Comparison of ENCODE assay signal across 10 cellular contexts in the genomic region with DNA sequence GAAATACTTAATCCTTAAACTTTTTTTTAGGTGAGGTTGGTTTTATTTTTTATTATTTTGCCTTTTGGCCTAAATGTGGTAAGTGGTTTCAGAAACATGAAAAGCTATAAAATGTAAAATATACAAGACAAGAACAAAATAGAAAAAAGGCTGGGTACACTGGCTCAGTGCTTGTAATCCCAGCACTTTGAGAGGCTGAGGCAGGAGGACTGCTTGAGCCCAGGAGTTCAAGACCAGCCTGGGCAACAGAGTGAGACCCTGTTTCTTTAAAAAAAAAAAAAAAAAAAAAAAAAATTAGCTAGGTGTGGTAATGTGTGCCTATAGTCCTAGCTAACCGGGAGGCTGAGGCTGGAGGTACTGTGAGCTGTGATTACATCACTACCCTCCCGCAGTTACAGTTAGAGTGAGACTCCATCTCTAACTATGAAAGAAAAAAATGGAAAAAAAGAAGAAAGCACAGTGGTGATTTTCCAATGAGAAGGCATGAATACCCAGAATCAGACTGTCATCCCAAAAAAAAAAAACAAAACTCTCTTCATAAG.
DNase-seq lines count a peak whose midpoint lies in the region; ATAC-seq and TF ChIP-seq lines count a peak whose summit lies in the region.
"Had no signal": no experiment of that assay in that cellular context is flagged by ENCODE, and none has a peak within 500 bp of the region (broad histone marks: within the 10 kb centered on the region; RNA-seq: fewer than 3 reads in every experiment).

No MANE protein-coding gene starts in this region.

- TF ChIP-seq CTCF in psoas muscle (IDR thresholded peaks at IDR 0.05) = no peak

- no peak overlapping the region for H3K4me3 ChIP-seq in psoas muscle

- WGBS in psoas muscle, 3 donors = 13 to 56% (median 35%) methylated on average over 2 of the region's 2 CpGs

- H3K36me3 ChIP-seq in psoas muscle (ENCODE audit: insufficient read depth in 1 of 2, low read depth in 1 of 2) = peaks cover 0 to 26% of the 10 kb centered on the region in 2 donors

- intact Hi-C loops in psoas muscle (cut with DNase I) = no loop called here

- H3K9me3 ChIP-seq in psoas muscle = no peaks in the 10 kb centered on the region

- H3K27me3 ChIP-seq in psoas muscle (ENCODE audit: insufficient read depth in 3 of 3, low read length in 2 of 3) = no peaks in the 10 kb centered on the region

- H3K4me1 ChIP-seq in psoas muscle = peaks cover 51% of the 10 kb centered on the region

- ATAC-seq in GM19025 (IDR thresholded peaks at IDR 0.05; ENCODE audit: low read depth, unreplicated experiment) (peak; percentile 21), HG03354 (IDR thresholded peaks at IDR 0.05; ENCODE audit: poor library complexity, severe bottlenecking, unreplicated experiment) (peak; percentile 52), psoas muscle (peak in 3 of 4 donors; percentile 27 to 36 (median 31)), GM18873 (IDR thresholded peaks at IDR 0.05; ENCODE audit: low FRiP score, unreplicated experiment) (no peak)

- DNase-seq in amniotic epithelial cell (ENCODE audit: low read depth) (peak; percentile 50), psoas muscle (no peak), UCSD-AML1 (lab: John Stamatoyannopoulos, UW; ENCODE audit: unreplicated experiment) (no peak), NCI-H187 (lab: John Stamatoyannopoulos, UW) (no peak), NCI-H2171 treated with DMSO at 0.1 percent for 48 hours (lab: John Stamatoyannopoulos, UW) (no peak)
- DNase-seq: mesendoderm, NCI-H187 treated with DMSO at 0.1 percent for 48 hours had no signal

- peak overlapping the region; percentile 60 for H3K27ac ChIP-seq in psoas muscle
